In genomic region chrX:108224727-108225455, GRCh38 we compare ENCODE assay signal across 1 cellular context.
TF ChIP-seq lines count a peak whose summit lies in the region.

No MANE protein-coding gene starts in this region.

TF ChIP-seq in HEK293, 187 proteins besides CTCF, POLR2A, EP300 and RAD21 (continued from another document):
- TF ChIP-seq ZNF704 (tag by site-specific recombination; IDR thresholded peaks at IDR 0.05) (no peak), ZXDB (tag by site-specific recombination; IDR thresholded peaks at IDR 0.05) (no peak)
